ENCODE assay signal across 24 cellular contexts in genomic region chr11:132349806-132350733, GRCh38.
DNase-seq lines count a peak whose midpoint lies in the region; TF ChIP-seq lines count a peak whose summit lies in the region.
"Had no signal": no experiment of that assay in that cellular context is flagged by ENCODE, and none has a peak within 500 bp of the region (broad histone marks: within the 10 kb centered on the region; RNA-seq: fewer than 3 reads in every experiment).

No MANE protein-coding gene starts in this region.

- H3K9me3 Mint-ChIP-seq in neural crest cell (no peaks in the 10 kb centered on the region), HFFc6 (no peaks in the 10 kb centered on the region)
- H3K9me3 Mint-ChIP-seq: activated naive CD8-positive, alpha-beta T cell treated with anti-CD3 and anti-CD28 coated beads, Interleukin-2, amount 50 U/mL, for 24 hours; mesothelial cell of epicardium had no signal

- no peaks in the 10 kb centered on the region for H4K20me1 ChIP-seq in KMS-11 (ENCODE audit: insufficient read depth)

- H3K27me3 ChIP-seq in KMS-11 (ENCODE audit: insufficient read depth, low read depth): no peaks in the 10 kb centered on the region
- H3K27me3 ChIP-seq: colonic mucosa had no signal

- H3K4me2 ChIP-seq in KMS-11: peak overlapping the region; percentile 68

- peak; percentile 20 for DNase-seq in GM03348 (ENCODE audit: low spot score)
- DNase-seq in choroid plexus epithelial cell (ENCODE audit: low read depth): peak; percentile 7
- DNase-seq in neural crest cell (ENCODE audit: low read depth, low spot score): no peak
- DNase-seq in activated T-cell treated with anti-CD3 and anti-CD28 coated beads, Interleukin-2, amount 50 U/mL, for 1 hour: no peak
- no peak for DNase-seq in epidermal melanocyte (ENCODE audit: insufficient read length, low spot score)
- DNase-seq in HFFc6: no peak
- DNase-seq: activated CD4-positive, alpha-beta T cell treated with anti-CD3 and anti-CD28 coated beads, Interleukin-2, amount 50 U/mL, for 4 hours; activated CD4-positive, CD25-positive, alpha-beta regulatory T cell; activated CD8-positive, alpha-beta memory T cell treated with anti-CD3 and anti-CD28 coated beads, Interleukin-2, amount 50 U/mL, for 4 hours; activated effector memory CD4-positive, alpha-beta T cell treated with anti-CD3 and anti-CD28 coated beads, Interleukin-2, amount 50 U/mL, for 16 hours; activated naive CD8-positive, alpha-beta T cell treated with anti-CD3 and anti-CD28 coated beads, Interleukin-2, amount 50 U/mL, for 24 hours; colonic mucosa; head of caudate nucleus; left colon; natural killer cell; NCI-H2081 treated with DMSO at 0.1 percent for 48 hours; NCI-H774; stimulated activated CD4-positive, alpha-beta T cell treated with anti-CD3 and anti-CD28 coated beads, Interleukin-12 subunit alpha, Interleukin-12 subunit beta, amount 100 ng/mL, for 4 hours; stimulated activated CD4-positive, alpha-beta T cell treated with anti-CD3 and anti-CD28 coated beads, Interleukin-4, amount 100 ng/mL, for 4 hours; stimulated activated naive CD4-positive, alpha-beta T cell had no signal

- H3K36me3 Mint-ChIP-seq in neural crest cell (ENCODE audit: low read depth) (no peaks in the 10 kb centered on the region), HFFc6 (ENCODE audit: low read depth) (no peaks in the 10 kb centered on the region)
- H3K36me3 Mint-ChIP-seq: IgD-negative memory B cell, mesothelial cell of epicardium, natural killer cell had no signal

- H3K4me3 ChIP-seq in KMS-11 (IDR thresholded peaks at IDR 0.05; ENCODE audit: insufficient read depth, low read depth, low read length): no peak overlapping the region
- no peak overlapping the region for H3K4me3 ChIP-seq in choroid plexus epithelial cell (ENCODE audit: low read depth, low read length)
- H3K4me3 ChIP-seq: colonic mucosa, thoracic aorta had no signal

- peak overlapping the region; percentile 85 for H3K27ac ChIP-seq in KMS-11
- H3K27ac ChIP-seq: colonic mucosa, thoracic aorta had no signal

- H3K9ac ChIP-seq in KMS-11: peak overlapping the region; percentile 12; the same call in 1 of the 2 replicates

- no peak for TF ChIP-seq CTCF in KMS-11 (conservative IDR thresholded peaks at IDR 0.05; ENCODE audit: low read depth, low read length)
- no peak for TF ChIP-seq CTCF in choroid plexus epithelial cell (conservative IDR thresholded peaks at IDR 0.05; ENCODE audit: low read depth, low read length)
- no peak for TF ChIP-seq CTCF in neural crest cell (conservative IDR thresholded peaks at IDR 0.05)
- TF ChIP-seq CTCF in HFFc6 (IDR thresholded peaks at IDR 0.05): no peak

- H3K4me3 Mint-ChIP-seq in neural crest cell (no peak overlapping the region), HFFc6 (no peak overlapping the region)
- H3K4me3 Mint-ChIP-seq: activated naive CD8-positive, alpha-beta T cell treated with anti-CD3 and anti-CD28 coated beads, Interleukin-2, amount 50 U/mL, for 24 hours; mesothelial cell of epicardium; natural killer cell had no signal

- H3K27me3 Mint-ChIP-seq in neural crest cell (ENCODE audit: low read depth): no peaks in the 10 kb centered on the region
- peaks cover 22% of the 10 kb centered on the region for H3K27me3 Mint-ChIP-seq in HFFc6 (ENCODE audit: insufficient read depth)

- H3K27ac Mint-ChIP-seq in neural crest cell (ENCODE audit: unreplicated experiment) (peak overlapping the region; percentile 25), HFFc6 (no peak overlapping the region)
- H3K27ac Mint-ChIP-seq: activated naive CD8-positive, alpha-beta T cell treated with anti-CD3 and anti-CD28 coated beads, Interleukin-2, amount 50 U/mL, for 24 hours; IgD-negative memory B cell; mesothelial cell of epicardium; natural killer cell had no signal

- H3K4me1 Mint-ChIP-seq in neural crest cell: peaks cover 28% of the 10 kb centered on the region
- peaks cover 20% of the 10 kb centered on the region for H3K4me1 Mint-ChIP-seq in HFFc6 (ENCODE audit: low read depth)
- H3K4me1 Mint-ChIP-seq: activated naive CD8-positive, alpha-beta T cell treated with anti-CD3 and anti-CD28 coated beads, Interleukin-2, amount 50 U/mL, for 24 hours; mesothelial cell of epicardium; natural killer cell had no signal

- H3K4me1 ChIP-seq in KMS-11 (ENCODE audit: low read depth, poor library complexity, severe bottlenecking): peaks cover 80% of the 10 kb centered on the region
- H3K4me1 ChIP-seq: colonic mucosa had no signal

- H3K36me3 ChIP-seq in KMS-11 (ENCODE audit: insufficient read depth): no peaks in the 10 kb centered on the region
- H3K36me3 ChIP-seq: colonic mucosa, thoracic aorta had no signal

- H2AFZ ChIP-seq in KMS-11 (ENCODE audit: low read depth): no peak overlapping the region

- H3K79me2 ChIP-seq in KMS-11 (ENCODE audit: insufficient read depth, low read depth): no peaks in the 10 kb centered on the region

Comparison
In these comparisons a context has a peak if more than half of its experiments do, and no peak if none do; other contexts are left out.
1. DNase-seq: peak in GM03348 (single experiment) and choroid plexus epithelial cell (single experiment); none in neural crest cell (single experiment), activated T-cell treated with anti-CD3 and anti-CD28 coated beads, Interleukin-2, amount 50 U/mL, for 1 hour (single experiment), epidermal melanocyte (single experiment) and HFFc6 (single experiment).